In the genomic region with DNA sequence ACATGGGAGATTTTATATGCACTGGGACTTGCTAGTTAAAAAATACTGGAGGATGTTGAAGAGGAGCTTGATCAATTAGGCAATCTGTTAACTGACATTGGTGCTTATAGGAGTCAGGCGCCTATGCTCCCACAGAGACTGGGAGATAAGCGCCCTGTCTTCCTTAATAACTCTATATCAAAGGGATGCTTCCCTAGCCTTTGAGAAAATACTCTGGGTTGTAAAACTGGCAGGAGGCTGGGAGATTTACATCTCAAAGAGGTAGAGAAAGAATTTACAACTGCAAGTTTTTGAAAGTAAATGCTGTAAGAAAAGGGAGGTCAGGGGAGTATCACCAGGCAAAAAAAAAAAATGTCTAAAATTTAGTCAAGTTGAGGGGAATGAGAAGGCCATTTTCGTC, we compare ENCODE assay signal across 2 cellular contexts.
TF ChIP-seq lines count a peak whose summit lies in the region.

No MANE protein-coding gene starts in this region.

TF ChIP-seq in GM23338, 12 proteins besides CTCF, POLR2A, EP300 and RAD21 (continues in another document):
- TF ChIP-seq, protein P1, sequence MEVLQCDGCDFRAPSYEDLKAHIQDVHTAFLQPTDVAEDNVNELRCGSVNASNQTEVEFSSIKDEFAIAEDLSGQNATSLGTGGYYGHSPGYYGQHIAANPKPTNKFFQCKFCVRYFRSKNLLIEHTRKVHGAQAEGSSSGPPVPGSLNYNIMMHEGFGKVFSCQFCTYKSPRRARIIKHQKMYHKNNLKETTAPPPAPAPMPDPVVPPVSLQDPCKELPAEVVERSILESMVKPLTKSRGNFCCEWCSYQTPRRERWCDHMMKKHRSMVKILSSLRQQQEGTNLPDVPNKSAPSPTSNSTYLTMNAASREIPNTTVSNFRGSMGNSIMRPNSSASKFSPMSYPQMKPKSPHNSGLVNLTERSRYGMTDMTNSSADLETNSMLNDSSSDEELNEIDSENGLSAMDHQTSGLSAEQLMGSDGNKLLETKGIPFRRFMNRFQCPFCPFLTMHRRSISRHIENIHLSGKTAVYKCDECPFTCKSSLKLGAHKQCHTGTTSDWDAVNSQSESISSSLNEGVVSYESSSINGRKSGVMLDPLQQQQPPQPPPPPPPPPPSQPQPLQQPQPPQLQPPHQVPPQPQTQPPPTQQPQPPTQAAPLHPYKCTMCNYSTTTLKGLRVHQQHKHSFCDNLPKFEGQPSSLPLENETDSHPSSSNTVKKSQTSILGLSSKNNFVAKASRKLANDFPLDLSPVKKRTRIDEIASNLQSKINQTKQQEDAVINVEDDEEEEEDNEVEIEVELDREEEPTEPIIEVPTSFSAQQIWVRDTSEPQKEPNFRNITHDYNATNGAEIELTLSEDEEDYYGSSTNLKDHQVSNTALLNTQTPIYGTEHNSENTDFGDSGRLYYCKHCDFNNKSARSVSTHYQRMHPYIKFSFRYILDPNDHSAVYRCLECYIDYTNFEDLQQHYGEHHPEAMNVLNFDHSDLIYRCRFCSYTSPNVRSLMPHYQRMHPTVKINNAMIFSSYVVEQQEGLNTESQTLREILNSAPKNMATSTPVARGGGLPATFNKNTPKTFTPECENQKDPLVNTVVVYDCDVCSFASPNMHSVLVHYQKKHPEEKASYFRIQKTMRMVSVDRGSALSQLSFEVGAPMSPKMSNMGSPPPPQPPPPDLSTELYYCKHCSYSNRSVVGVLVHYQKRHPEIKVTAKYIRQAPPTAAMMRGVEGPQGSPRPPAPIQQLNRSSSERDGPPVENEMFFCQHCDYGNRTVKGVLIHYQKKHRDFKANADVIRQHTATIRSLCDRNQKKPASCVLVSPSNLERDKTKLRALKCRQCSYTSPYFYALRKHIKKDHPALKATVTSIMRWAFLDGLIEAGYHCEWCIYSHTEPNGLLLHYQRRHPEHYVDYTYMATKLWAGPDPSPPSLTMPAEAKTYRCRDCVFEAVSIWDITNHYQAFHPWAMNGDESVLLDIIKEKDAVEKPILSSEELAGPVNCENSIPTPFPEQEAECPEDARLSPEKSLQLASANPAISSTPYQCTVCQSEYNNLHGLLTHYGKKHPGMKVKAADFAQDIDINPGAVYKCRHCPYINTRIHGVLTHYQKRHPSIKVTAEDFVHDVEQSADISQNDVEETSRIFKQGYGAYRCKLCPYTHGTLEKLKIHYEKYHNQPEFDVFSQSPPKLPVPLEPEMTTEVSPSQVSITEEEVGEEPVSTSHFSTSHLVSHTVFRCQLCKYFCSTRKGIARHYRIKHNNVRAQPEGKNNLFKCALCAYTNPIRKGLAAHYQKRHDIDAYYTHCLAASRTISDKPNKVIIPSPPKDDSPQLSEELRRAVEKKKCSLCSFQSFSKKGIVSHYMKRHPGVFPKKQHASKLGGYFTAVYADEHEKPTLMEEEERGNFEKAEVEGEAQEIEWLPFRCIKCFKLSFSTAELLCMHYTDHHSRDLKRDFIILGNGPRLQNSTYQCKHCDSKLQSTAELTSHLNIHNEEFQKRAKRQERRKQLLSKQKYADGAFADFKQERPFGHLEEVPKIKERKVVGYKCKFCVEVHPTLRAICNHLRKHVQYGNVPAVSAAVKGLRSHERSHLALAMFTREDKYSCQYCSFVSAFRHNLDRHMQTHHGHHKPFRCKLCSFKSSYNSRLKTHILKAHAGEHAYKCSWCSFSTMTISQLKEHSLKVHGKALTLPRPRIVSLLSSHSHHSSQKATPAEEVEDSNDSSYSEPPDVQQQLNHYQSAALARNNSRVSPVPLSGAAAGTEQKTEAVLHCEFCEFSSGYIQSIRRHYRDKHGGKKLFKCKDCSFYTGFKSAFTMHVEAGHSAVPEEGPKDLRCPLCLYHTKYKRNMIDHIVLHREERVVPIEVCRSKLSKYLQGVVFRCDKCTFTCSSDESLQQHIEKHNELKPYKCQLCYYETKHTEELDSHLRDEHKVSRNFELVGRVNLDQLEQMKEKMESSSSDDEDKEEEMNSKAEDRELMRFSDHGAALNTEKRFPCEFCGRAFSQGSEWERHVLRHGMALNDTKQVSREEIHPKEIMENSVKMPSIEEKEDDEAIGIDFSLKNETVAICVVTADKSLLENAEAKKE (CRISPR knock-in tag; IDR thresholded peaks at IDR 0.05) = no peak
- TF ChIP-seq, protein P2, sequence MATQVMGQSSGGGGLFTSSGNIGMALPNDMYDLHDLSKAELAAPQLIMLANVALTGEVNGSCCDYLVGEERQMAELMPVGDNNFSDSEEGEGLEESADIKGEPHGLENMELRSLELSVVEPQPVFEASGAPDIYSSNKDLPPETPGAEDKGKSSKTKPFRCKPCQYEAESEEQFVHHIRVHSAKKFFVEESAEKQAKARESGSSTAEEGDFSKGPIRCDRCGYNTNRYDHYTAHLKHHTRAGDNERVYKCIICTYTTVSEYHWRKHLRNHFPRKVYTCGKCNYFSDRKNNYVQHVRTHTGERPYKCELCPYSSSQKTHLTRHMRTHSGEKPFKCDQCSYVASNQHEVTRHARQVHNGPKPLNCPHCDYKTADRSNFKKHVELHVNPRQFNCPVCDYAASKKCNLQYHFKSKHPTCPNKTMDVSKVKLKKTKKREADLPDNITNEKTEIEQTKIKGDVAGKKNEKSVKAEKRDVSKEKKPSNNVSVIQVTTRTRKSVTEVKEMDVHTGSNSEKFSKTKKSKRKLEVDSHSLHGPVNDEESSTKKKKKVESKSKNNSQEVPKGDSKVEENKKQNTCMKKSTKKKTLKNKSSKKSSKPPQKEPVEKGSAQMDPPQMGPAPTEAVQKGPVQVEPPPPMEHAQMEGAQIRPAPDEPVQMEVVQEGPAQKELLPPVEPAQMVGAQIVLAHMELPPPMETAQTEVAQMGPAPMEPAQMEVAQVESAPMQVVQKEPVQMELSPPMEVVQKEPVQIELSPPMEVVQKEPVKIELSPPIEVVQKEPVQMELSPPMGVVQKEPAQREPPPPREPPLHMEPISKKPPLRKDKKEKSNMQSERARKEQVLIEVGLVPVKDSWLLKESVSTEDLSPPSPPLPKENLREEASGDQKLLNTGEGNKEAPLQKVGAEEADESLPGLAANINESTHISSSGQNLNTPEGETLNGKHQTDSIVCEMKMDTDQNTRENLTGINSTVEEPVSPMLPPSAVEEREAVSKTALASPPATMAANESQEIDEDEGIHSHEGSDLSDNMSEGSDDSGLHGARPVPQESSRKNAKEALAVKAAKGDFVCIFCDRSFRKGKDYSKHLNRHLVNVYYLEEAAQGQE (IDR thresholded peaks at IDR 0.05; ENCODE audit: unreplicated experiment) = no peak
- TF ChIP-seq EZH2 (IDR thresholded peaks at IDR 0.05; ENCODE audit: low read depth, unreplicated experiment) (no peak), CREB1 (CRISPR knock-in tag; IDR thresholded peaks at IDR 0.05; ENCODE audit: low read depth) (no peak), ETS1 (IDR thresholded peaks at IDR 0.05) (no peak), NANOG (IDR thresholded peaks at IDR 0.05; ENCODE audit: borderline replicate concordance) (no peak), JUNB (IDR thresholded peaks at IDR 0.05; ENCODE audit: unreplicated experiment) (no peak), STAT1 (IDR thresholded peaks at IDR 0.05; ENCODE audit: unreplicated experiment) (no peak), POLR2AphosphoS5 (IDR thresholded peaks at IDR 0.05; ENCODE audit: low read depth) (no peak), ZNF114 (CRISPR knock-in tag; IDR thresholded peaks at IDR 0.05) (no peak)

TF ChIP-seq in WTC11, 78 proteins besides CTCF, POLR2A, EP300 and RAD21 (continued from another document):
- TF ChIP-seq, protein P3, sequence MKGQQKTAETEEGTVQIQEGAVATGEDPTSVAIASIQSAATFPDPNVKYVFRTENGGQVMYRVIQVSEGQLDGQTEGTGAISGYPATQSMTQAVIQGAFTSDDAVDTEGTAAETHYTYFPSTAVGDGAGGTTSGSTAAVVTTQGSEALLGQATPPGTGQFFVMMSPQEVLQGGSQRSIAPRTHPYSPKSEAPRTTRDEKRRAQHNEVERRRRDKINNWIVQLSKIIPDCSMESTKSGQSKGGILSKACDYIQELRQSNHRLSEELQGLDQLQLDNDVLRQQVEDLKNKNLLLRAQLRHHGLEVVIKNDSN (CRISPR knock-in tag; IDR thresholded peaks at IDR 0.05) = no peak
- TF ChIP-seq, protein P4, sequence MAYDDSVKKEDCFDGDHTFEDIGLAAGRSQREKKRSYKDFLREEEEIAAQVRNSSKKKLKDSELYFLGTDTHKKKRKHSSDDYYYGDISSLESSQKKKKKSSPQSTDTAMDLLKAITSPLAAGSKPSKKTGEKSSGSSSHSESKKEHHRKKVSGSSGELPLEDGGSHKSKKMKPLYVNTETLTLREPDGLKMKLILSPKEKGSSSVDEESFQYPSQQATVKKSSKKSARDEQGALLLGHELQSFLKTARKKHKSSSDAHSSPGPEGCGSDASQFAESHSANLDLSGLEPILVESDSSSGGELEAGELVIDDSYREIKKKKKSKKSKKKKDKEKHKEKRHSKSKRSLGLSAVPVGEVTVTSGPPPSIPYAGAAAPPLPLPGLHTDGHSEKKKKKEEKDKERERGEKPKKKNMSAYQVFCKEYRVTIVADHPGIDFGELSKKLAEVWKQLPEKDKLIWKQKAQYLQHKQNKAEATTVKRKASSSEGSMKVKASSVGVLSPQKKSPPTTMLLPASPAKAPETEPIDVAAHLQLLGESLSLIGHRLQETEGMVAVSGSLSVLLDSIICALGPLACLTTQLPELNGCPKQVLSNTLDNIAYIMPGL (CRISPR knock-in tag; IDR thresholded peaks at IDR 0.05) = no peak
- TF ChIP-seq NFYB (CRISPR knock-in tag; conservative IDR thresholded peaks at IDR 0.05; ENCODE audit: low read depth) = no peak
